ENCODE assay signal across 1 cellular context in the genomic region with DNA sequence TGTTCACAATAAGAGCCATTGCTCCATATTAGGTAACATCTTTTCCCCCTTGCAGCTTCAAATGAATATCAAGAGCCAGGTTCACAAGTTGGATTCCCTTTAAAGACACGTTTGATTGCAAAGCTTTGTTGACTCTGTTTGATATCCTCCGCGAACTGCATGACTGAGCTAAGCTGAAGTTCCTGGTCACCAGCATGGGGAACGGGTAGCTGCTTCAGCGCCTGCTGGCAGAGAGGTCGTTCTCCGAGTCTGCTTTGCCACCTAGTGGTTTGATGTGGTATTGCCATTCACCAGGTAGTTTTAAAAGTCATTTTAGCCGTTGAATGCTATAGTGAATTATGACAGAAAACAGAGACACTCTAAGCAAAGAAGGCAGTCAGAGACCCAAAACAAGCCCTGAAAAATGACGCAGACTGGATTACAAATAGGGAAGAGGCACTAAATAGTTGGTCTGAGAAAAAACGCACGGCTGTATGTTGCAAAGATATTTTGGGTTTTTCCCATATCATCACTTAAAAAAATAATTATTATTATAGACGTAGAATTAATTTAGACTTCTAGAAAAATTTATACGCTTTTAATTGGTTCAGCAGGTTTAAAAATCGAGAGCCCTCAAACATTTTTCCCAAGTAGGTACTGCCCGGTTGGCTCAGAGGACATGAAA.
TF ChIP-seq lines count a peak whose summit lies in the region.

No MANE protein-coding gene starts in this region.

TF ChIP-seq in GM23338, 12 proteins besides CTCF, POLR2A, EP300 and RAD21 (continued from another document):
- TF ChIP-seq, protein P1, sequence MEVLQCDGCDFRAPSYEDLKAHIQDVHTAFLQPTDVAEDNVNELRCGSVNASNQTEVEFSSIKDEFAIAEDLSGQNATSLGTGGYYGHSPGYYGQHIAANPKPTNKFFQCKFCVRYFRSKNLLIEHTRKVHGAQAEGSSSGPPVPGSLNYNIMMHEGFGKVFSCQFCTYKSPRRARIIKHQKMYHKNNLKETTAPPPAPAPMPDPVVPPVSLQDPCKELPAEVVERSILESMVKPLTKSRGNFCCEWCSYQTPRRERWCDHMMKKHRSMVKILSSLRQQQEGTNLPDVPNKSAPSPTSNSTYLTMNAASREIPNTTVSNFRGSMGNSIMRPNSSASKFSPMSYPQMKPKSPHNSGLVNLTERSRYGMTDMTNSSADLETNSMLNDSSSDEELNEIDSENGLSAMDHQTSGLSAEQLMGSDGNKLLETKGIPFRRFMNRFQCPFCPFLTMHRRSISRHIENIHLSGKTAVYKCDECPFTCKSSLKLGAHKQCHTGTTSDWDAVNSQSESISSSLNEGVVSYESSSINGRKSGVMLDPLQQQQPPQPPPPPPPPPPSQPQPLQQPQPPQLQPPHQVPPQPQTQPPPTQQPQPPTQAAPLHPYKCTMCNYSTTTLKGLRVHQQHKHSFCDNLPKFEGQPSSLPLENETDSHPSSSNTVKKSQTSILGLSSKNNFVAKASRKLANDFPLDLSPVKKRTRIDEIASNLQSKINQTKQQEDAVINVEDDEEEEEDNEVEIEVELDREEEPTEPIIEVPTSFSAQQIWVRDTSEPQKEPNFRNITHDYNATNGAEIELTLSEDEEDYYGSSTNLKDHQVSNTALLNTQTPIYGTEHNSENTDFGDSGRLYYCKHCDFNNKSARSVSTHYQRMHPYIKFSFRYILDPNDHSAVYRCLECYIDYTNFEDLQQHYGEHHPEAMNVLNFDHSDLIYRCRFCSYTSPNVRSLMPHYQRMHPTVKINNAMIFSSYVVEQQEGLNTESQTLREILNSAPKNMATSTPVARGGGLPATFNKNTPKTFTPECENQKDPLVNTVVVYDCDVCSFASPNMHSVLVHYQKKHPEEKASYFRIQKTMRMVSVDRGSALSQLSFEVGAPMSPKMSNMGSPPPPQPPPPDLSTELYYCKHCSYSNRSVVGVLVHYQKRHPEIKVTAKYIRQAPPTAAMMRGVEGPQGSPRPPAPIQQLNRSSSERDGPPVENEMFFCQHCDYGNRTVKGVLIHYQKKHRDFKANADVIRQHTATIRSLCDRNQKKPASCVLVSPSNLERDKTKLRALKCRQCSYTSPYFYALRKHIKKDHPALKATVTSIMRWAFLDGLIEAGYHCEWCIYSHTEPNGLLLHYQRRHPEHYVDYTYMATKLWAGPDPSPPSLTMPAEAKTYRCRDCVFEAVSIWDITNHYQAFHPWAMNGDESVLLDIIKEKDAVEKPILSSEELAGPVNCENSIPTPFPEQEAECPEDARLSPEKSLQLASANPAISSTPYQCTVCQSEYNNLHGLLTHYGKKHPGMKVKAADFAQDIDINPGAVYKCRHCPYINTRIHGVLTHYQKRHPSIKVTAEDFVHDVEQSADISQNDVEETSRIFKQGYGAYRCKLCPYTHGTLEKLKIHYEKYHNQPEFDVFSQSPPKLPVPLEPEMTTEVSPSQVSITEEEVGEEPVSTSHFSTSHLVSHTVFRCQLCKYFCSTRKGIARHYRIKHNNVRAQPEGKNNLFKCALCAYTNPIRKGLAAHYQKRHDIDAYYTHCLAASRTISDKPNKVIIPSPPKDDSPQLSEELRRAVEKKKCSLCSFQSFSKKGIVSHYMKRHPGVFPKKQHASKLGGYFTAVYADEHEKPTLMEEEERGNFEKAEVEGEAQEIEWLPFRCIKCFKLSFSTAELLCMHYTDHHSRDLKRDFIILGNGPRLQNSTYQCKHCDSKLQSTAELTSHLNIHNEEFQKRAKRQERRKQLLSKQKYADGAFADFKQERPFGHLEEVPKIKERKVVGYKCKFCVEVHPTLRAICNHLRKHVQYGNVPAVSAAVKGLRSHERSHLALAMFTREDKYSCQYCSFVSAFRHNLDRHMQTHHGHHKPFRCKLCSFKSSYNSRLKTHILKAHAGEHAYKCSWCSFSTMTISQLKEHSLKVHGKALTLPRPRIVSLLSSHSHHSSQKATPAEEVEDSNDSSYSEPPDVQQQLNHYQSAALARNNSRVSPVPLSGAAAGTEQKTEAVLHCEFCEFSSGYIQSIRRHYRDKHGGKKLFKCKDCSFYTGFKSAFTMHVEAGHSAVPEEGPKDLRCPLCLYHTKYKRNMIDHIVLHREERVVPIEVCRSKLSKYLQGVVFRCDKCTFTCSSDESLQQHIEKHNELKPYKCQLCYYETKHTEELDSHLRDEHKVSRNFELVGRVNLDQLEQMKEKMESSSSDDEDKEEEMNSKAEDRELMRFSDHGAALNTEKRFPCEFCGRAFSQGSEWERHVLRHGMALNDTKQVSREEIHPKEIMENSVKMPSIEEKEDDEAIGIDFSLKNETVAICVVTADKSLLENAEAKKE (CRISPR knock-in tag; IDR thresholded peaks at IDR 0.05): no peak
- TF ChIP-seq ZNF114 (CRISPR knock-in tag; IDR thresholded peaks at IDR 0.05): no peak
- TF ChIP-seq POLR2AphosphoS5 (IDR thresholded peaks at IDR 0.05; ENCODE audit: low read depth): no peak
- TF ChIP-seq, protein P2, sequence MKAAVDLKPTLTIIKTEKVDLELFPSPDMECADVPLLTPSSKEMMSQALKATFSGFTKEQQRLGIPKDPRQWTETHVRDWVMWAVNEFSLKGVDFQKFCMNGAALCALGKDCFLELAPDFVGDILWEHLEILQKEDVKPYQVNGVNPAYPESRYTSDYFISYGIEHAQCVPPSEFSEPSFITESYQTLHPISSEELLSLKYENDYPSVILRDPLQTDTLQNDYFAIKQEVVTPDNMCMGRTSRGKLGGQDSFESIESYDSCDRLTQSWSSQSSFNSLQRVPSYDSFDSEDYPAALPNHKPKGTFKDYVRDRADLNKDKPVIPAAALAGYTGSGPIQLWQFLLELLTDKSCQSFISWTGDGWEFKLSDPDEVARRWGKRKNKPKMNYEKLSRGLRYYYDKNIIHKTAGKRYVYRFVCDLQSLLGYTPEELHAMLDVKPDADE (IDR thresholded peaks at IDR 0.05): no peak
- TF ChIP-seq STAT1 (IDR thresholded peaks at IDR 0.05; ENCODE audit: unreplicated experiment): no peak
- no peak for TF ChIP-seq EZH2phosphoT487 (IDR thresholded peaks at IDR 0.05; ENCODE audit: unreplicated experiment)
